28 cellular contexts compared by ENCODE assay signal in genomic region chr15:78338756-78339155, GRCh38. TPM values are rescaled to one million over a fixed set of nuclear protein-coding genes. Genes with fewer than 3 reads are reported as not detected.
"Had no signal": no experiment of that assay in that cellular context is flagged by ENCODE, and none has a peak within 500 bp of the region (broad histone marks: within the 10 kb centered on the region; RNA-seq: fewer than 3 reads in every experiment).

No MANE protein-coding gene starts in this region.

- H3K9me3 Mint-ChIP-seq: activated naive CD4-positive, alpha-beta T cell treated with anti-CD3 and anti-CD28 coated beads, Interleukin-2, amount 50 U/mL, for 72 hours; activated T-helper 1 cell treated with anti-CD3 and anti-CD28 coated beads, Interleukin-12 subunit alpha, Interleukin-12 subunit beta, Interleukin-2, Interleukin-4 antibody, amounts not matched to agents 30 ng/mL and 10 ng/mL and 1 ng/mL, durations not matched to agents 14 hours and 24 hours and 36 hours; effector memory CD8-positive, alpha-beta T cell; T-cell; T-helper 2 cell treated with Interferon-gamma antibody and Interleukin-4, amounts not matched to agents 5 μg/mL and 100 μg/mL, for 36 hours had no signal

- DNase-seq: activated CD4-positive, alpha-beta T cell treated with anti-CD3 and anti-CD28 coated beads, Interleukin-2, amount 50 U/mL, for 1 hour; activated CD4-positive, CD25-positive, alpha-beta regulatory T cell treated with anti-CD3 and anti-CD28 coated beads, Interleukin-2, amount 50 U/mL, for 72 hours; activated CD8-positive, alpha-beta T cell treated with anti-CD3 and anti-CD28 coated beads, Interleukin-2, amount 10 ng/mL, durations not matched to agents 7 days and 5 days; activated gamma-delta T cell treated with Interleukin-2 at 50 U/mL for 16 hours; adrenal gland; central memory CD4-positive, alpha-beta T cell; effector memory CD8-positive, alpha-beta T cell; head of caudate nucleus; hypothalamus; left ventricle myocardium superior; stimulated activated CD4-positive, alpha-beta T cell treated with anti-CD3 and anti-CD28 coated beads, Interleukin-4, amount 100 ng/mL, for 1 hour; stimulated activated naive CD4-positive, alpha-beta T cell treated with Interleukin-2 at 50 U/mL for 16 hours; T-cell had no signal

- H3K4me3 ChIP-seq: adrenal gland, ascending aorta had no signal

- H3K4me1 ChIP-seq: adrenal gland, ascending aorta had no signal

- H3K27ac ChIP-seq: adrenal gland, ascending aorta, VCaP had no signal

- H3K27ac Mint-ChIP-seq: activated CD8-positive, alpha-beta T cell treated with anti-CD3 and anti-CD28 coated beads, Interleukin-2, amount 10 ng/mL, durations not matched to agents 7 days and 5 days; activated naive CD4-positive, alpha-beta T cell treated with anti-CD3 and anti-CD28 coated beads, Interleukin-2, amount 50 U/mL, for 72 hours; activated T-helper 1 cell treated with anti-CD3 and anti-CD28 coated beads, Interleukin-12 subunit alpha, Interleukin-12 subunit beta, Interleukin-2, Interleukin-4 antibody, amounts not matched to agents 30 ng/mL and 10 ng/mL and 1 ng/mL, durations not matched to agents 14 hours and 24 hours and 36 hours; effector memory CD8-positive, alpha-beta T cell; T-cell; T-helper 2 cell treated with Interferon-gamma antibody and Interleukin-4, amounts not matched to agents 5 μg/mL and 100 μg/mL, for 36 hours had no signal

- H3K4me3 Mint-ChIP-seq: activated CD8-positive, alpha-beta T cell treated with anti-CD3 and anti-CD28 coated beads, Interleukin-2, amount 10 ng/mL, durations not matched to agents 7 days and 5 days; activated T-helper 1 cell treated with anti-CD3 and anti-CD28 coated beads, Interleukin-12 subunit alpha, Interleukin-12 subunit beta, Interleukin-2, Interleukin-4 antibody, amounts not matched to agents 30 ng/mL and 10 ng/mL and 1 ng/mL, durations not matched to agents 14 hours and 24 hours and 36 hours; effector memory CD8-positive, alpha-beta T cell; T-cell; T-helper 2 cell treated with Interferon-gamma antibody and Interleukin-4, amounts not matched to agents 5 μg/mL and 100 μg/mL, for 36 hours had no signal

- ATAC-seq: activated CD8-positive, alpha-beta T cell treated with anti-CD3 and anti-CD28 coated beads, Interleukin-2, amount 10 ng/mL, durations not matched to agents 7 days and 5 days; activated naive CD4-positive, alpha-beta T cell treated with anti-CD3 and anti-CD28 coated beads, Interleukin-2, amount 50 U/mL, for 72 hours; effector memory CD8-positive, alpha-beta T cell; esophagus mucosa; left ventricle myocardium superior; T-cell had no signal

- H3K9me3 ChIP-seq: adrenal gland, ascending aorta had no signal

- H3K36me3 Mint-ChIP-seq: activated naive CD4-positive, alpha-beta T cell treated with anti-CD3 and anti-CD28 coated beads, Interleukin-2, amount 50 U/mL, for 72 hours; T-cell had no signal

- H3K36me3 ChIP-seq: adrenal gland, ascending aorta had no signal

RNA-seq across cellular contexts. Expression of gene CRABP1, which starts 1.4 kb away (rescaled TPM):
- total RNA-seq: activated CD8-positive, alpha-beta T cell treated with anti-CD3 and anti-CD28 coated beads, Interleukin-2, amount 10 ng/mL, durations not matched to agents 7 days and 5 days; activated T-helper 1 cell treated with anti-CD3 and anti-CD28 coated beads, Interleukin-12 subunit alpha, Interleukin-12 subunit beta, Interleukin-2, Interleukin-4 antibody, amounts not matched to agents 30 ng/mL and 10 ng/mL and 1 ng/mL, durations not matched to agents 14 hours and 24 hours and 36 hours; ascending aorta; dermis microvascular lymphatic vessel endothelial cell; endothelial cell of umbilical vein; esophagus mucosa; left ventricle myocardium superior; mononuclear cell; myocyte; osteoblast; posterior vena cava; renal cortical epithelial cell; subcutaneous adipose tissue; ureter had no signal
